In genomic region chr2:20190170-20190569, GRCh38 we compare ENCODE assay signal across 19 cellular contexts. TPM values are rescaled to one million over a fixed set of nuclear protein-coding genes. Genes with fewer than 3 reads are reported as not detected.
DNase-seq lines count a peak whose midpoint lies in the region; ATAC-seq, FAIRE-seq and TF ChIP-seq lines count a peak whose summit lies in the region.
"Had no signal": no experiment of that assay in that cellular context is flagged by ENCODE, and none has a peak within 500 bp of the region (broad histone marks: within the 10 kb centered on the region; RNA-seq: fewer than 3 reads in every experiment).

No MANE protein-coding gene starts in this region.

- H3K9me3 Mint-ChIP-seq in dendritic cell treated with granulocyte-macrophage colony-stimulating factor and Interleukin-4, amounts not matched to agents 40 ng/mL and 50 ng/mL, for 4 days, result no peaks in the 10 kb centered on the region
- no peaks in the 10 kb centered on the region for H3K9me3 Mint-ChIP-seq in type B pancreatic cell
- H3K9me3 Mint-ChIP-seq: IgD-negative memory B cell had no signal

- H3K27ac ChIP-seq in kidney (ENCODE audit: low read depth in 2 of 2, low read length in 2 of 2), result peak overlapping the region; percentile 34 to 61
- H3K27ac ChIP-seq in effector memory CD4-positive, alpha-beta T cell (ENCODE audit: insufficient read depth, low read length, poor library complexity, severe bottlenecking), result no peak overlapping the region
- H3K27ac ChIP-seq: C4-2B had no signal

- ATAC-seq in HG03135 (IDR thresholded peaks at IDR 0.05; ENCODE audit: unreplicated experiment), result no peak

- no peak for TF ChIP-seq CTCF in kidney (IDR thresholded peaks at IDR 0.05; ENCODE audit: borderline replicate concordance, extremely low read depth, insufficient read depth)
- TF ChIP-seq CTCF in type B pancreatic cell (conservative IDR thresholded peaks at IDR 0.05), result no peak

- peaks cover 40 to 47% of the 10 kb centered on the region in 2 donors for H3K4me1 ChIP-seq in kidney (ENCODE audit: control insufficient read depth in 1 of 2, insufficient read depth in 1 of 2, low read depth in 1 of 2, low read length in 2 of 2)
- H3K4me1 ChIP-seq in effector memory CD4-positive, alpha-beta T cell (ENCODE audit: control insufficient read depth, insufficient read depth, low read length, poor library complexity, severe bottlenecking), result no peaks in the 10 kb centered on the region

- DNase-seq in NCI-H2171 treated with DMSO at 0.1 percent for 48 hours (lab: John Stamatoyannopoulos, UW) (peak; percentile 42), NCI-H2171 (lab: John Stamatoyannopoulos, UW) (no peak), kidney (no peak), type B pancreatic cell (ENCODE audit: extremely low spot score, unreplicated experiment) (no peak)
- no peak for DNase-seq in stimulated activated CD4-positive, alpha-beta T cell treated with anti-CD3 and anti-CD28 coated beads, Interleukin-4, amount 100 ng/mL, for 1 hour
- no peak for DNase-seq in effector memory CD4-positive, alpha-beta T cell
- DNase-seq: COR-L47, DMS53, MV-4-11, NCI-H1436 treated with DMSO at 0.1 percent for 48 hours, NCI-H510A treated with DMSO at 0.1 percent for 48 hours, SIG-M5 had no signal

- no peak for FAIRE-seq in kidney (lab: Jason Lieb, UNC)
- FAIRE-seq: A549, H54, RCC 7860 had no signal

- no peaks in the 10 kb centered on the region for H3K9me3 ChIP-seq in kidney (ENCODE audit: control insufficient read depth in 1 of 2, low read length in 2 of 2)
- H3K9me3 ChIP-seq in effector memory CD4-positive, alpha-beta T cell (ENCODE audit: control insufficient read depth, low read length), result no peaks in the 10 kb centered on the region
- H3K9me3 ChIP-seq: A549 had no signal

- H3K4me3 ChIP-seq in kidney (ENCODE audit: low read length in 2 of 2), result no peak overlapping the region
- H3K4me3 ChIP-seq in effector memory CD4-positive, alpha-beta T cell (ENCODE audit: insufficient read depth, low read depth, low read length, poor library complexity, severe bottlenecking), result no peak overlapping the region
- H3K4me3 ChIP-seq: A549 had no signal

- H3K4me3 Mint-ChIP-seq in dendritic cell treated with granulocyte-macrophage colony-stimulating factor and Interleukin-4, amounts not matched to agents 40 ng/mL and 50 ng/mL, for 4 days, result no peak overlapping the region
- H3K4me3 Mint-ChIP-seq in type B pancreatic cell, result no peak overlapping the region
- H3K4me3 Mint-ChIP-seq: IgD-negative memory B cell had no signal

- intact Hi-C loops in dendritic cell treated with granulocyte-macrophage colony-stimulating factor and Interleukin-4, amounts not matched to agents 40 ng/mL and 50 ng/mL, for 4 days (cut with micrococcal nuclease), result no loop called here
- intact Hi-C loops in kidney (cut with DNase I), result no loop called here

- no peaks in the 10 kb centered on the region for H3K27me3 ChIP-seq in effector memory CD4-positive, alpha-beta T cell (replicated peaks; ENCODE audit: control insufficient read depth, insufficient read depth, low read length, poor library complexity, severe bottlenecking)

- no peaks in the 10 kb centered on the region for H3K36me3 ChIP-seq in kidney (ENCODE audit: control insufficient read depth in 1 of 2, insufficient read depth in 2 of 2, low read length in 2 of 2)
- no peaks in the 10 kb centered on the region for H3K36me3 ChIP-seq in effector memory CD4-positive, alpha-beta T cell (ENCODE audit: control insufficient read depth, insufficient read depth, low read length)

- peaks cover 2% of the 10 kb centered on the region for H3K27me3 Mint-ChIP-seq in dendritic cell treated with granulocyte-macrophage colony-stimulating factor and Interleukin-4, amounts not matched to agents 40 ng/mL and 50 ng/mL, for 4 days
- no peaks in the 10 kb centered on the region for H3K27me3 Mint-ChIP-seq in type B pancreatic cell
- H3K27me3 Mint-ChIP-seq: IgD-negative memory B cell had no signal

- H3K36me3 Mint-ChIP-seq in dendritic cell treated with granulocyte-macrophage colony-stimulating factor and Interleukin-4, amounts not matched to agents 40 ng/mL and 50 ng/mL, for 4 days (ENCODE audit: low read depth), result no peaks in the 10 kb centered on the region
- H3K36me3 Mint-ChIP-seq in type B pancreatic cell, result no peaks in the 10 kb centered on the region
- H3K36me3 Mint-ChIP-seq: IgD-negative memory B cell had no signal

- H3K9ac ChIP-seq in kidney (ENCODE audit: low read length in 2 of 2), result peak overlapping the region in 1 of 2 donors; percentile 9

- H3K4me1 Mint-ChIP-seq in dendritic cell treated with granulocyte-macrophage colony-stimulating factor and Interleukin-4, amounts not matched to agents 40 ng/mL and 50 ng/mL, for 4 days (ENCODE audit: low read depth), result peaks cover 50% of the 10 kb centered on the region
- H3K4me1 Mint-ChIP-seq in type B pancreatic cell (ENCODE audit: unreplicated experiment), result peaks cover 55% of the 10 kb centered on the region
- H3K4me1 Mint-ChIP-seq: IgD-negative memory B cell had no signal

- peak overlapping the region; percentile 63 for H3K27ac Mint-ChIP-seq in dendritic cell treated with granulocyte-macrophage colony-stimulating factor and Interleukin-4, amounts not matched to agents 40 ng/mL and 50 ng/mL, for 4 days
- peak overlapping the region; percentile 34 for H3K27ac Mint-ChIP-seq in type B pancreatic cell
- H3K27ac Mint-ChIP-seq: IgD-negative memory B cell had no signal

RNA-seq across cellular contexts. Expression of gene SDC1, which starts 34.8 kb away (rescaled TPM):
- total RNA-seq in kidney (266 TPM), type B pancreatic cell (ENCODE audit: low replicate concordance) (164 and 375 TPM in 2 replicates)
- polyA plus RNA-seq in kidney (ENCODE audit: insufficient read depth, low read depth, low replicate concordance), result 206 TPM
